Comparison of ENCODE assay signal across 7 cellular contexts in the genomic region with DNA sequence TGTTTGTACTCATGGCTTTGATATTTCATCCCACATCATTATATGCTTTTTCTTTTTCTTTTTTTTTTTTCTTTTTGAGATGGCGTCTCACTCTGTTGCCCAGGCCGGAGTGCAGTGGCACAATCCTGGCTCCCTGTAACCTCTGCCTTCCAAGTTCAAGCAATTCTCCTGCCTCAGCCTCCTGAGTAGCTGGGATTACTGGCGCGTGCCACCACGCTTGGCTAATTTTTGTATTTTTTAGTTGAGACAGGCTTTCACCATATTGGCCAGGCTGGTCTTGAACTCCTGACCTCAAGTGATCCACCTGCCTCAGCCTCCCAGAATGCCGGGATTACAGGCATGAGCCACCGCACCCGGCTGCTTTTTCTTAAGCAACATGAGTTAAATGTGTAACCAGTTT. TPM values are rescaled to one million over a fixed set of nuclear protein-coding genes. Genes with fewer than 3 reads are reported as not detected.
DNase-seq lines count a peak whose midpoint lies in the region; ATAC-seq and TF ChIP-seq lines count a peak whose summit lies in the region.
"Not testable (repeated sequence)": the region's sequence is repeated elsewhere in the genome, so short reads cannot be mapped to it uniquely, and the experiment has no call there.

No MANE protein-coding gene starts in this region.

- not testable (repeated sequence) for H3K4me3 ChIP-seq in MM.1S (ENCODE audit: low read length)
- H3K4me3 ChIP-seq in adipocyte (ENCODE audit: low read length) (peak overlapping the region; percentile 95), esophagus muscularis mucosa (peak overlapping the region in 3 of 4 donors; percentile 28 to 91 (median 90)), mesenchymal stem cell (ENCODE audit: insufficient read depth in 1 of 2, low read depth in 1 of 2, low read length in 2 of 2) (peak overlapping the region in 1 of 2 experiments; percentile 94), sigmoid colon (peak overlapping the region in 1 of 4 donors; percentile 98)

- H3K4me1 ChIP-seq in MM.1S (ENCODE audit: low read length) (peaks cover 23% of the 10 kb centered on the region; the same call in 1 of the 2 replicates), adipocyte (ENCODE audit: control insufficient read depth, insufficient read depth, low read length) (peaks cover 64% of the 10 kb centered on the region), esophagus muscularis mucosa (peaks cover 75 to 80% (median 78%) of the 10 kb centered on the region in 4 donors), mesenchymal stem cell (ENCODE audit: control insufficient read depth, insufficient read depth, low read depth, low read length) (peaks cover 22% of the 10 kb centered on the region), sigmoid colon (peaks cover 0 to 79% (median 75%) of the 10 kb centered on the region in 4 donors)

- H2BK120ac ChIP-seq in mesenchymal stem cell (ENCODE audit: low read depth, low read length): not testable (repeated sequence)

- not testable (repeated sequence) for H3K23ac ChIP-seq in mesenchymal stem cell (ENCODE audit: low read length in 2 of 2)

- not testable (repeated sequence) for H2BK12ac ChIP-seq in mesenchymal stem cell (ENCODE audit: low read length in 2 of 2)

- not testable (repeated sequence) for TF ChIP-seq EP300 in esophagus muscularis mucosa (IDR thresholded peaks at IDR 0.05); sigmoid colon (IDR thresholded peaks at IDR 0.05)

- peaks cover 50% of the 10 kb centered on the region for H3K36me3 Mint-ChIP-seq in Calu3 (ENCODE audit: insufficient read depth, unreplicated experiment)
- H3K36me3 Mint-ChIP-seq in activated CD4-positive, alpha-beta T cell treated with anti-CD3 and anti-CD28 coated beads for 36 hours (ENCODE audit: low read depth): peaks cover 33% of the 10 kb centered on the region

- H3K27me3 ChIP-seq in MM.1S (replicated peaks; ENCODE audit: insufficient read depth, low read length); adipocyte (replicated peaks; ENCODE audit: control insufficient read depth, insufficient read depth, low read length); esophagus muscularis mucosa; mesenchymal stem cell (ENCODE audit: control insufficient read depth in 1 of 2, insufficient read depth in 1 of 2, low read length in 2 of 2); sigmoid colon: not testable (repeated sequence)

- H3K27me3 Mint-ChIP-seq in Calu3 (ENCODE audit: unreplicated experiment); activated CD4-positive, alpha-beta T cell treated with anti-CD3 and anti-CD28 coated beads for 36 hours: not testable (repeated sequence)

- H2BK15ac ChIP-seq in mesenchymal stem cell (ENCODE audit: low read depth, poor library complexity, severe bottlenecking): not testable (repeated sequence)

- 76% methylated on average over 8 of the region's 8 CpGs for WGBS in esophagus muscularis mucosa
- WGBS in mesenchymal stem cell: 94% methylated on average over 6 of the region's 8 CpGs
- WGBS in sigmoid colon, 2 donors: 80 to 86% methylated on average over 8 of the region's 8 CpGs

- not testable (repeated sequence) for H3K27ac Mint-ChIP-seq in Calu3 (ENCODE audit: unreplicated experiment)
- H3K27ac Mint-ChIP-seq in activated CD4-positive, alpha-beta T cell treated with anti-CD3 and anti-CD28 coated beads for 36 hours: peak overlapping the region; percentile 42

- not testable (repeated sequence) for DNase-seq in Calu3; MM.1S; activated CD4-positive, alpha-beta T cell treated with anti-CD3 and anti-CD28 coated beads for 36 hours; adipocyte (ENCODE audit: low read depth); mesenchymal stem cell; sigmoid colon
- peak; percentile 37 for DNase-seq in esophagus muscularis mucosa (ENCODE audit: extremely low spot score)

- peaks cover 85% of the 10 kb centered on the region for H3K79me2 ChIP-seq in MM.1S (ENCODE audit: low read length)

- H3K9ac ChIP-seq in MM.1S (ENCODE audit: low read length): not testable (repeated sequence)
- H3K9ac ChIP-seq in adipocyte (ENCODE audit: low read length) (peak overlapping the region; percentile 98), mesenchymal stem cell (ENCODE audit: low read length) (peak overlapping the region; percentile 96)

- not testable (repeated sequence) for H2AK5ac ChIP-seq in mesenchymal stem cell (ENCODE audit: low read length, severe bottlenecking)

- not testable (repeated sequence) for H3K4ac ChIP-seq in mesenchymal stem cell (ENCODE audit: low read depth in 1 of 2, low read length in 2 of 2)

- not testable (repeated sequence) for H2AFZ ChIP-seq in MM.1S (ENCODE audit: low read length); mesenchymal stem cell (ENCODE audit: low read depth, low read length)

- peaks cover 51% of the 10 kb centered on the region for H4K20me1 ChIP-seq in MM.1S (ENCODE audit: insufficient read depth, low read length)

- TF ChIP-seq CTCF in Calu3 (IDR thresholded peaks at IDR 0.05; ENCODE audit: unreplicated experiment); MM.1S (IDR thresholded peaks at IDR 0.05; ENCODE audit: low read length); esophagus muscularis mucosa (IDR thresholded peaks at IDR 0.05); sigmoid colon (IDR thresholded peaks at IDR 0.05): not testable (repeated sequence)

- not testable (repeated sequence) for ATAC-seq in activated CD4-positive, alpha-beta T cell treated with anti-CD3 and anti-CD28 coated beads for 36 hours

- H3K4me2 ChIP-seq in MM.1S (ENCODE audit: low read depth, low read length): peak overlapping the region; percentile 87; the same call in 1 of the 2 replicates
- not testable (repeated sequence) for H3K4me2 ChIP-seq in mesenchymal stem cell (ENCODE audit: low read length, poor library complexity, severe bottlenecking)

- not testable (repeated sequence) for H3K9me3 Mint-ChIP-seq in Calu3 (ENCODE audit: low read depth, unreplicated experiment); activated CD4-positive, alpha-beta T cell treated with anti-CD3 and anti-CD28 coated beads for 36 hours (ENCODE audit: low read depth)

- not testable (repeated sequence) for H3K14ac ChIP-seq in mesenchymal stem cell (ENCODE audit: low read length in 2 of 2)

- H2BK5ac ChIP-seq in mesenchymal stem cell (ENCODE audit: low read depth, low read length, poor library complexity, severe bottlenecking): not testable (repeated sequence)

- H3K9me2 ChIP-seq in MM.1S (replicated peaks; ENCODE audit: insufficient read depth, low read length): not testable (repeated sequence)

- H4K91ac ChIP-seq in mesenchymal stem cell (ENCODE audit: low read length): not testable (repeated sequence)

- POLR2A ChIA-PET in activated CD4-positive, alpha-beta T cell treated with anti-CD3 and anti-CD28 coated beads for 36 hours (lab: Charles Lee): not testable (repeated sequence)

- CTCF ChIA-PET in Calu3 (lab: Charles Lee): not testable (repeated sequence)
- CTCF ChIA-PET in activated CD4-positive, alpha-beta T cell treated with anti-CD3 and anti-CD28 coated beads for 36 hours (lab: Charles Lee): interaction anchor here (0.7 to 1.9 kb wide), 3 partner anchors 10 to 66 kb away, joined by 3 to 6 read pairs (median 3); no protein-coding TSS in a partner anchor

- H3K79me1 ChIP-seq in mesenchymal stem cell (replicated peaks; ENCODE audit: low read length, poor library complexity, severe bottlenecking): not testable (repeated sequence)

- not testable (repeated sequence) for TF ChIP-seq POLR2A in esophagus muscularis mucosa (IDR thresholded peaks at IDR 0.05; ENCODE audit: low read depth); sigmoid colon (IDR thresholded peaks at IDR 0.05)

- peak overlapping the region; percentile 55 for H3K4me3 Mint-ChIP-seq in Calu3 (ENCODE audit: low read depth, unreplicated experiment)
- H3K4me3 Mint-ChIP-seq in activated CD4-positive, alpha-beta T cell treated with anti-CD3 and anti-CD28 coated beads for 36 hours: peak overlapping the region; percentile 58

- not testable (repeated sequence) for H3K27ac ChIP-seq in MM.1S (ENCODE audit: low read length); mesenchymal stem cell (ENCODE audit: low read length, poor library complexity, severe bottlenecking)
- H3K27ac ChIP-seq in esophagus muscularis mucosa (replicated peaks in 1 of 4): peak overlapping the region; percentile 28 to 100 (median 99)
- peak overlapping the region; percentile 9 to 100 (median 98) for H3K27ac ChIP-seq in sigmoid colon

- H4K8ac ChIP-seq in mesenchymal stem cell (ENCODE audit: low read length): not testable (repeated sequence)

- peaks cover 14% of the 10 kb centered on the region; the same call in 1 of the 2 replicates for H3F3A ChIP-seq in MM.1S (ENCODE audit: insufficient read depth, low read length)

- peaks cover 39% of the 10 kb centered on the region for H3K4me1 Mint-ChIP-seq in Calu3 (ENCODE audit: low read depth, unreplicated experiment)
- H3K4me1 Mint-ChIP-seq in activated CD4-positive, alpha-beta T cell treated with anti-CD3 and anti-CD28 coated beads for 36 hours: peaks cover 62% of the 10 kb centered on the region

- H3K18ac ChIP-seq in mesenchymal stem cell (ENCODE audit: low read depth in 1 of 2, low read length in 2 of 2): not testable (repeated sequence)

- H3K9me3 ChIP-seq in MM.1S (replicated peaks; ENCODE audit: insufficient read depth, low read length); adipocyte (ENCODE audit: control insufficient read depth, low read length); esophagus muscularis mucosa; mesenchymal stem cell (ENCODE audit: control insufficient read depth, low read length); sigmoid colon: not testable (repeated sequence)

- intact Hi-C loops in Calu3 (cut with micrococcal nuclease; ENCODE audit: unreplicated experiment); esophagus muscularis mucosa (cut with DNase I): not testable (repeated sequence)
- intact Hi-C loops in activated CD4-positive, alpha-beta T cell treated with anti-CD3 and anti-CD28 coated beads for 36 hours (cut with DNase I, micrococcal nuclease): loop anchor here (10.0 kb wide), 2 partner anchors 260 to 1770 kb away; partner anchors contain the start of gene DPY19L3 (in 1 of the 2)
- intact Hi-C loops in sigmoid colon (cut with DNase I): loop anchor here (10.0 kb wide), 1 partner anchor 160 kb away; no protein-coding TSS in a partner anchor

- not testable (repeated sequence) for H3K36me3 ChIP-seq in MM.1S (replicated peaks; ENCODE audit: insufficient read depth, low read length); adipocyte (ENCODE audit: control insufficient read depth, insufficient read depth, low read length, severe bottlenecking); esophagus muscularis mucosa; sigmoid colon
- peaks cover 9 to 14% of the 10 kb centered on the region in 2 experiments for H3K36me3 ChIP-seq in mesenchymal stem cell (ENCODE audit: control insufficient read depth in 1 of 2, insufficient read depth in 2 of 2, low read depth in 1 of 2, low read length in 2 of 2)

- BruUV-seq in Calu3 (replicated peaks; lab: Mats Ljungman, UMichigan): not testable (repeated sequence)

RNA-seq across cellular contexts. Expression of gene LSM14A, which starts 2.9 kb away (rescaled TPM):
- total RNA-seq in Calu3 (2022): 114 and 131 TPM in 2 replicates
- 100 to 1,000 TPM in 1 of 2 experiments, 10 to 100 TPM in 1; 89.0 to 151 TPM for total RNA-seq in activated CD4-positive, alpha-beta T cell treated with anti-CD3 and anti-CD28 coated beads for 36 hours
- 100 to 1,000 TPM in 3 of 4 donors, 10 to 100 TPM in 1; 94.4 to 172 (median 130) TPM for total RNA-seq in esophagus muscularis mucosa
- 74.6 TPM for polyA plus RNA-seq in mesenchymal stem cell (2013, experiment 1 of 2)
- 75.4 TPM for polyA plus RNA-seq in mesenchymal stem cell (2013, experiment 2 of 2)
- total RNA-seq in sigmoid colon: 100 to 1,000 TPM; 104 to 149 (median 123) TPM
- polyA plus RNA-seq in sigmoid colon: 10 to 100 TPM; 66.6 to 94.2 (median 79.3) TPM
